Comparison of ENCODE assay signal across 15 cellular contexts in the genomic region with DNA sequence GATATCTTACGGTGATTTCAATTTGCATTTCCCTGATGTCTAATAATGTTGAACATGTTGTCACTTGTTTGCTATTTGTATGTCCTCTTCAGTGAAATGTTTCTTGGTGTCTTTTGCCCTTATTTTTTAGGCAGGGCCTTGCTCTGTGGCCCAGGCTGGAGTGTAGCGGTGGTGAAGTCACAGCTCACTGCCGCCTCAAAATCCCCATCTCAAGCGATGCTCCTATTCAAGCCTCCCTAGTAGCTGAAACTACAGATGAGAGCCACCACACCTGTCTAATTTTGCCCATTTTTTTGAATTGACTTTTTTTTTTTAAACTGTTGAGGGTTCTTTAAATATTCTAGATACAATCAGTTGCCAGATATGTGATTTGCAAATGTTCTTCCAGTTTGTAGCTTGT. TPM values are rescaled to one million over a fixed set of nuclear protein-coding genes. Genes with fewer than 3 reads are reported as not detected.
DNase-seq lines count a peak whose midpoint lies in the region; ATAC-seq, FAIRE-seq and TF ChIP-seq lines count a peak whose summit lies in the region.
"Had no signal": no experiment of that assay in that cellular context is flagged by ENCODE, and none has a peak within 500 bp of the region (broad histone marks: within the 10 kb centered on the region; RNA-seq: fewer than 3 reads in every experiment).

No MANE protein-coding gene starts in this region.

- H3K4me3 ChIP-seq in SU-DHL-6 (ENCODE audit: insufficient read depth, low read length, poor library complexity, severe bottlenecking): no peak overlapping the region

- H2AFZ ChIP-seq in SU-DHL-6 (ENCODE audit: low read depth, low read length, severe bottlenecking): no peak overlapping the region

- H3K9me3 Mint-ChIP-seq in osteocyte (ENCODE audit: unreplicated experiment): no peaks in the 10 kb centered on the region

- no peaks in the 10 kb centered on the region for H3K27me3 ChIP-seq in SU-DHL-6 (ENCODE audit: low read length)

- no peak overlapping the region for H3K4me3 Mint-ChIP-seq in osteocyte (ENCODE audit: unreplicated experiment)

- peaks cover 99% of the 10 kb centered on the region for H3K79me2 ChIP-seq in SU-DHL-6 (ENCODE audit: insufficient read depth, low read length)

- H3F3A ChIP-seq in SU-DHL-6 (ENCODE audit: insufficient read depth): peaks cover 54% of the 10 kb centered on the region

- H3K9ac ChIP-seq in SU-DHL-6 (ENCODE audit: low read length): no peak overlapping the region

- peak; percentile 82 for FAIRE-seq in GM12892 (lab: Jason Lieb, UNC)

- H3K27ac ChIP-seq in SU-DHL-6 (ENCODE audit: low read depth, low read length): peak overlapping the region; percentile 34

- H3K27me3 Mint-ChIP-seq in osteocyte (ENCODE audit: unreplicated experiment): no peaks in the 10 kb centered on the region

- H3K9me3 ChIP-seq in SU-DHL-6 (ENCODE audit: insufficient read depth, low read length): no peaks in the 10 kb centered on the region

- ATAC-seq in GM21825 (IDR thresholded peaks at IDR 0.05; ENCODE audit: unreplicated experiment): peak; percentile 58
- ATAC-seq: SK-N-SH treated with all-trans-retinoic acid at 6 μM for 48 hours had no signal

- H3K4me1 Mint-ChIP-seq in osteocyte (ENCODE audit: unreplicated experiment): peaks cover 16% of the 10 kb centered on the region

- DNase-seq in GM12892 (ENCODE audit: insufficient read length): no peak
- no peak for DNase-seq in osteocyte (ENCODE audit: extremely low spot score, unreplicated experiment)
- DNase-seq in COLO668 (lab: John Stamatoyannopoulos, UW; ENCODE audit: unreplicated experiment): no peak
- DNase-seq in mesenteric fat pad (ENCODE audit: low spot score): no peak
- DNase-seq in NCI-H2107 treated with DMSO at 0.1 percent for 48 hours (lab: John Stamatoyannopoulos, UW; ENCODE audit: unreplicated experiment): no peak
- DNase-seq: activated CD4-positive, alpha-beta T cell treated with anti-CD3 and anti-CD28 coated beads for 48 hours; activated gamma-delta T cell; foreskin fibroblast; IMR-90; NCI-H774; stimulated activated CD4-positive, alpha-beta T cell treated with anti-CD3 and anti-CD28 coated beads, Interleukin-4, amount 100 ng/mL, for 1 hour; substantia nigra had no signal

- peaks cover 8% of the 10 kb centered on the region for H3K36me3 ChIP-seq in SU-DHL-6 (ENCODE audit: low read length)

- peak overlapping the region; percentile 55 for H3K4me2 ChIP-seq in SU-DHL-6 (ENCODE audit: low read depth, low read length, poor library complexity, severe bottlenecking)

- peaks cover 16% of the 10 kb centered on the region for H4K20me1 ChIP-seq in SU-DHL-6 (ENCODE audit: low read depth, low read length)

- no peak for TF ChIP-seq POLR2A in GM12892 (IDR thresholded peaks at IDR 0.05; ENCODE audit: low read depth, low read length)

- no peaks in the 10 kb centered on the region for H3K9me2 ChIP-seq in SU-DHL-6 (replicated peaks; ENCODE audit: insufficient read depth, low read length)

- TF ChIP-seq CTCF in SU-DHL-6 (IDR thresholded peaks at IDR 0.05; ENCODE audit: insufficient read depth, low read length, poor library complexity, severe bottlenecking): no peak
- TF ChIP-seq CTCF in osteocyte (IDR thresholded peaks at IDR 0.05): no peak

- peak overlapping the region; percentile 24 for H3K27ac Mint-ChIP-seq in osteocyte (ENCODE audit: unreplicated experiment)

- H3K36me3 Mint-ChIP-seq in osteocyte (ENCODE audit: unreplicated experiment): no peaks in the 10 kb centered on the region

RNA-seq across cellular contexts. Expression of gene UBE2G1, which starts 8.3 kb away (rescaled TPM):
- polyA plus RNA-seq in GM12892 (2012; ENCODE audit: missing spikeins): 39.7 TPM
- total RNA-seq in osteocyte (61.4 and 65.1 TPM in 2 replicates), mesenteric fat pad (57.6 TPM)
